In the genomic region with DNA sequence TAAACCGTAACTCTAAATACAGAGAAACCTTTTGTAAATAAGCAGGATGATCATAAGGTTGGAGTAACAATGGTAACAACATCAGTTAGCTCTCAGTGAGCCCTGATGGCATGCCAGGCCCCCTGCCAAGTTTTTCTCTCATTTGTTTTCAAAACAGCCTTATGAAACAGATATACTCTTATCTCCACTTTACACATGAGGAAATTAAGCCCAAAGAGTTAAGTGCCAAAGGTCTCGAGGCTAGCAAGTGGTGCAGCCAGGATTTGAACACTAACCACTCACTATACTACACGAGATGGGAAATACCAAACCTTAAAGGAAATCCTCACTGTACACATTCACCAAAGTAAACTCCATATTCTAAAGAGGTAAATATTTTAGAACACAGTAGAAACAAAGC, we compare ENCODE assay signal across 1 cellular context.
TF ChIP-seq lines count a peak whose summit lies in the region.

No MANE protein-coding gene starts in this region.

TF ChIP-seq in HEK293, 187 proteins besides CTCF, POLR2A, EP300 and RAD21 (continued from another document):
- TF ChIP-seq PRDM6 (tag by site-specific recombination; IDR thresholded peaks at IDR 0.05) (peak; percentile 92), IKZF3 (tag by site-specific recombination; IDR thresholded peaks at IDR 0.05) (0 out of 2 replicates have a peak, but pooled peaks have one; percentile 14), ZBTB17 (tag by site-specific recombination; IDR thresholded peaks at IDR 0.05) (peak; percentile 49; the same call in 1 of the 2 replicates), ZNF843 (tag by site-specific recombination; IDR thresholded peaks at IDR 0.05) (peak; percentile 74), ZNF423 (tag by site-specific recombination; IDR thresholded peaks at IDR 0.05) (no peak), ZXDB (tag by site-specific recombination; IDR thresholded peaks at IDR 0.05) (peak; percentile 67; the same call in 1 of the 2 replicates), FEZF1 (tag by site-specific recombination; IDR thresholded peaks at IDR 0.05) (peak; percentile 49), ZNF645 (tag by site-specific recombination; IDR thresholded peaks at IDR 0.05) (no peak), ZEB2 (tag by site-specific recombination; IDR thresholded peaks at IDR 0.05) (0 out of 2 replicates have a peak, but pooled peaks have one; percentile 39), MEIS1 (CRISPR knock-in tag; IDR thresholded peaks at IDR 0.05; ENCODE audit: borderline replicate concordance) (no peak)
TF ChIP-seq in HEK293: peak in this region for 11.
